In the genomic region with DNA sequence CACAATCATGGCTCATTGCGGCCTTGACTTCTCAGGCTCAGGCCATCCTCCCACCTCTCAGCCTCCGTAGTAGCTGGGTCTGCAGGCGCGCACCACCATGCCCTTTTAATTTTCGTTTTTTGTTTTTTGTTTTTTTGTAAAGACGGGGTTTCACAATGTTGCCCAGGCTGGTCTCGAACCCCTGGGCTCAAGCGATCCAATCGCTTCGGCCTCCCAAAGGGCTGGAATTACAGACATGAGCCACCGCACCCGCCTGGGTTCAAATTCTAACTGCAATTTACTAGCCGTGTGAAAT, we compare ENCODE assay signal across 2 cellular contexts.
TF ChIP-seq lines count a peak whose summit lies in the region.

No MANE protein-coding gene starts in this region.

TF ChIP-seq in HCT116, 20 proteins besides CTCF, POLR2A, EP300 and RAD21:
- TF ChIP-seq SP1 (IDR thresholded peaks at IDR 0.05; ENCODE audit: low read depth) = no peak
- no peak for TF ChIP-seq YY1 (IDR thresholded peaks at IDR 0.05; ENCODE audit: extremely low read depth, insufficient replicate concordance, low read depth, low read length)
- TF ChIP-seq JUND (IDR thresholded peaks at IDR 0.05) = no peak

TF ChIP-seq in GM12878, 131 proteins besides CTCF, POLR2A, EP300 and RAD21:
- TF ChIP-seq, protein P1, sequence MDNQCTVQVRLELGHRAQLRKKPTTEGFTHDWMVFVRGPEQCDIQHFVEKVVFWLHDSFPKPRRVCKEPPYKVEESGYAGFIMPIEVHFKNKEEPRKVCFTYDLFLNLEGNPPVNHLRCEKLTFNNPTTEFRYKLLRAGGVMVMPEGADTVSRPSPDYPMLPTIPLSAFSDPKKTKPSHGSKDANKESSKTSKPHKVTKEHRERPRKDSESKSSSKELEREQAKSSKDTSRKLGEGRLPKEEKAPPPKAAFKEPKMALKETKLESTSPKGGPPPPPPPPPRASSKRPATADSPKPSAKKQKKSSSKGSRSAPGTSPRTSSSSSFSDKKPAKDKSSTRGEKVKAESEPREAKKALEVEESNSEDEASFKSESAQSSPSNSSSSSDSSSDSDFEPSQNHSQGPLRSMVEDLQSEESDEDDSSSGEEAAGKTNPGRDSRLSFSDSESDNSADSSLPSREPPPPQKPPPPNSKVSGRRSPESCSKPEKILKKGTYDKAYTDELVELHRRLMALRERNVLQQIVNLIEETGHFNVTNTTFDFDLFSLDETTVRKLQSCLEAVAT (IDR thresholded peaks at IDR 0.05) = peak; percentile 61
- no peak for TF ChIP-seq ATF3 (IDR thresholded peaks at IDR 0.05; ENCODE audit: borderline replicate concordance, extremely low read depth, low read depth, low read length)
